In the genomic region with DNA sequence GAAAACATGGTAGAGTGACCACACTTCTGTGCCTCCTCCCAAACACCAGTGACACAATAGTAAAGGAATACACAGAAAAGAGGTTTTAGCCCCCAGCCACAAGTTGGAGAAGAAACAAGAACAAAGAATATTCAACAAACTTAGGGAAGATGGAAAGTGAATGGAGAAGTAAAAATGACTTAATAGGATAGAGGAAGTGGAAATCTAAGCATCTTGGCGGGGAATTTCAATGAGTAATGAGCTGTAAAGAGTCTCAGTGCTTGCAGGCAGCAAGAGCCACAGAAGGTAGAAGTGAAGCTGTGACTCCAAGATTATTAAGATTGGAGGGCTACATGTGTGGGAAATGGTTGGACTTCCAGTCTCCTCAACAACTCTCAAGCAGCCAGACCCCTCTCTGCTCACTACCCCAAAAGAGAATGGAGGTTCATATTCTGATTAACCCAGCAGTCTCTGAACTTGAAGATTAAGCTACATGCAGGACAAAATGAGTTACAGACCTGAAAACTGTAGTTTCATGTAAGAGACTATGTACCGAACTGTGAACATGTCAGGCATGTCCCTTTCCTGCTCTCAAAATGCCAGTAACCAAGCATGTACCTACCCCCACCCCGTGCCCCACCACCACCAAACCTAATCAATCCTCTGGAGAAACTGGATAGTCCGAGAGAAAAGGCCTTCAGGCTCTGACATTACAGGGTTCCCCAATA, we compare ENCODE assay signal across 13 cellular contexts. TPM values are rescaled to one million over a fixed set of nuclear protein-coding genes. Genes with fewer than 3 reads are reported as not detected.
DNase-seq lines count a peak whose midpoint lies in the region; ATAC-seq, FAIRE-seq and TF ChIP-seq lines count a peak whose summit lies in the region.
"Had no signal": no experiment of that assay in that cellular context is flagged by ENCODE, and none has a peak within 500 bp of the region (broad histone marks: within the 10 kb centered on the region; RNA-seq: fewer than 3 reads in every experiment).

No MANE protein-coding gene starts in this region.

- 70 to 72% methylated on average over 4 of the region's 4 CpGs for WGBS in pancreas, 2 donors

- H3K9me3 ChIP-seq in Karpas-422 (ENCODE audit: low read length) (peaks cover 4% of the 10 kb centered on the region; the same call in 1 of the 2 replicates), pancreas (no peaks in the 10 kb centered on the region), MG63 (no peaks in the 10 kb centered on the region)

- peak overlapping the region; percentile 22 for H3K4me2 ChIP-seq in Karpas-422 (ENCODE audit: low read depth, low read length, poor library complexity, severe bottlenecking)

- no peak overlapping the region for H3K9ac ChIP-seq in Karpas-422 (ENCODE audit: low read length)

- H3K4me1 ChIP-seq in Karpas-422 (ENCODE audit: low read length) (peaks cover 37% of the 10 kb centered on the region), pancreas (peaks cover 0 to 14% (median 8%) of the 10 kb centered on the region in 3 donors), foreskin keratinocyte (peaks cover 4% of the 10 kb centered on the region)

- H3K27me3 ChIP-seq in Karpas-422 (ENCODE audit: low read length) = no peaks in the 10 kb centered on the region
- no peaks in the 10 kb centered on the region for H3K27me3 ChIP-seq in pancreas
- no peaks in the 10 kb centered on the region for H3K27me3 ChIP-seq in MG63
- H3K27me3 ChIP-seq in foreskin keratinocyte = no peaks in the 10 kb centered on the region
- H3K27me3 ChIP-seq: SJSA1 had no signal

- H3K9me3 Mint-ChIP-seq in chondrocyte (ENCODE audit: low read depth) = no peaks in the 10 kb centered on the region
- H3K9me3 Mint-ChIP-seq: activated T-cell treated with anti-CD3 and anti-CD28 coated beads, Interleukin-2, amount 50 U/mL, for 24 hours had no signal

- no peak overlapping the region for H3K27ac ChIP-seq in Karpas-422 (ENCODE audit: low read length)
- peak overlapping the region; percentile 14 to 53 (median 35) for H3K27ac ChIP-seq in pancreas
- no peak overlapping the region for H3K27ac ChIP-seq in foreskin keratinocyte

- no peaks in the 10 kb centered on the region for H3K9me2 ChIP-seq in Karpas-422 (replicated peaks; ENCODE audit: insufficient read depth, low read length)

- no peaks in the 10 kb centered on the region for H3K79me2 ChIP-seq in Karpas-422 (ENCODE audit: low read length)

- intact Hi-C loops in pancreas (cut with DNase I) = no loop called here

- no peak for DNase-seq in Karpas-422
- DNase-seq in chondrocyte (ENCODE audit: low spot score) = no peak
- DNase-seq in pancreas = no peak
- no peak for DNase-seq in MG63
- DNase-seq in HuH-7 (ENCODE audit: low spot score) = no peak
- no peak for DNase-seq in foreskin keratinocyte
- DNase-seq: activated T-cell treated with anti-CD3 and anti-CD28 coated beads, Interleukin-2, amount 50 U/mL, for 24 hours; DMS79 treated with DMSO at 0.1 percent for 48 hours; effector CD8-positive, alpha-beta T cell; stimulated activated CD4-positive, alpha-beta T cell treated with anti-CD3 and anti-CD28 coated beads, Interleukin-2, amount 100 ng/mL, for 48 hours had no signal

- H3K4me3 ChIP-seq in Karpas-422 (ENCODE audit: low read length) = no peak overlapping the region
- H3K4me3 ChIP-seq in pancreas = no peak overlapping the region
- H3K4me3 ChIP-seq in MG63 = no peak overlapping the region
- H3K4me3 ChIP-seq: SJSA1 had no signal

- H2AFZ ChIP-seq in Karpas-422 (ENCODE audit: low read length) = peak overlapping the region; percentile 43; the same call in 1 of the 2 replicates

- no peaks in the 10 kb centered on the region for H4K20me1 ChIP-seq in Karpas-422 (ENCODE audit: insufficient read depth, low read depth, low read length)

- no peak for FAIRE-seq in pancreas (lab: Jason Lieb, UNC)

- peak overlapping the region; percentile 46 for H3K27ac Mint-ChIP-seq in chondrocyte (ENCODE audit: unreplicated experiment)
- H3K27ac Mint-ChIP-seq: activated T-cell treated with anti-CD3 and anti-CD28 coated beads, Interleukin-2, amount 50 U/mL, for 24 hours had no signal

- peak; percentile 55 for ATAC-seq in GM18502 (IDR thresholded peaks at IDR 0.05; ENCODE audit: poor library complexity, unreplicated experiment)
- ATAC-seq in pancreas = peak; percentile 37 to 66 (median 52)
- ATAC-seq in foreskin keratinocyte = no peak
- ATAC-seq in HG03095 (IDR thresholded peaks at IDR 0.05; ENCODE audit: unreplicated experiment) = no peak

- H3K36me3 ChIP-seq in Karpas-422 (ENCODE audit: insufficient read depth, low read length) = no peaks in the 10 kb centered on the region; the same call in 1 of the 2 replicates
- H3K36me3 ChIP-seq in pancreas = no peaks in the 10 kb centered on the region
- no peaks in the 10 kb centered on the region for H3K36me3 ChIP-seq in MG63
- H3K36me3 ChIP-seq: SJSA1 had no signal

- TF ChIP-seq CTCF in chondrocyte (IDR thresholded peaks at IDR 0.05) (no peak), pancreas (IDR thresholded peaks at IDR 0.05) (no peak), foreskin keratinocyte (conservative IDR thresholded peaks at IDR 0.05) (no peak)

- H3K4me1 Mint-ChIP-seq in chondrocyte (ENCODE audit: low read depth) = peaks cover 17% of the 10 kb centered on the region

- no peak overlapping the region for H3K4me3 Mint-ChIP-seq in chondrocyte (ENCODE audit: unreplicated experiment)
- H3K4me3 Mint-ChIP-seq: activated T-cell treated with anti-CD3 and anti-CD28 coated beads, Interleukin-2, amount 50 U/mL, for 24 hours had no signal

- H3K27me3 Mint-ChIP-seq in chondrocyte (ENCODE audit: low read depth) = no peaks in the 10 kb centered on the region
- H3K27me3 Mint-ChIP-seq: activated T-cell treated with anti-CD3 and anti-CD28 coated beads, Interleukin-2, amount 50 U/mL, for 24 hours had no signal

- no peaks in the 10 kb centered on the region for H3K36me3 Mint-ChIP-seq in chondrocyte (ENCODE audit: low read depth)

RNA-seq across cellular contexts. Expression of gene HNRNPLL, which starts 16.9 kb away (rescaled TPM):
- total RNA-seq in Karpas-422 (2014; rRNA removed; shearing (Covaris generic); ENCODE audit: low replicate concordance) = 58.3 and 131 TPM in 2 replicates
- total RNA-seq in chondrocyte (41.8 to 55.7 TPM (median 45.2 TPM) in 3 replicates), pancreas (10 to 100 TPM; 12.3 to 20.8 (median 15.0) TPM), foreskin keratinocyte (35.6 and 37.1 TPM in 2 replicates)
- polyA plus RNA-seq in pancreas (1 to 10 TPM; 4.9 to 8.1 TPM), foreskin keratinocyte (19.6 and 23.0 TPM in 2 replicates)
- total RNA-seq in MG63 (2014; rRNA removed; shearing (Covaris generic); ENCODE audit: low replicate concordance) = 30.5 and 34.1 TPM in 2 replicates

RNA-seq across cellular contexts. Expression of gene GALM, which starts 46.3 kb away (rescaled TPM):
- 11.7 and 11.9 TPM in 2 replicates for total RNA-seq in Karpas-422 (2014; rRNA removed; shearing (Covaris generic); ENCODE audit: low replicate concordance)
- total RNA-seq in chondrocyte = 4.7 to 6.5 TPM (median 4.8 TPM) in 3 replicates
- total RNA-seq in pancreas = 10 to 100 TPM in 1 of 6 donors, 1 to 10 TPM in 5; 6.3 to 10.9 (median 7.4) TPM
- polyA plus RNA-seq in pancreas = 1 to 10 TPM; 5.4 to 7.6 TPM
- total RNA-seq in MG63 (2014; rRNA removed; shearing (Covaris generic); ENCODE audit: low replicate concordance) = 13.7 and 21.1 TPM in 2 replicates
- 2.9 and 4.3 TPM in 2 replicates for total RNA-seq in foreskin keratinocyte
- polyA plus RNA-seq in foreskin keratinocyte = 2.1 and 3.4 TPM in 2 replicates

Comparison
In these comparisons a context has a peak if more than half of its experiments do, and no peak if none do; other contexts are left out.
1. ATAC-seq: peak in GM18502 (single experiment) and pancreas (4 of 4); none in foreskin keratinocyte (single experiment) and HG03095 (single experiment).
2. H3K27ac ChIP-seq: peak in pancreas (4 of 4); none in Karpas-422 (single experiment) and foreskin keratinocyte (single experiment).